ENCODE assay signal across 1 cellular context in genomic region chr6:34887753-34888440, GRCh38.
TF ChIP-seq lines count a peak whose summit lies in the region.

TAF11 (minus strand) TSS chr6:34888042; CDS start chr6:34887957, 85 bp downstream.

TF ChIP-seq in HepG2, 621 proteins besides CTCF, POLR2A, EP300 and RAD21 (continued from another document and continues in another):
- TF ChIP-seq DDIT3 (CRISPR knock-in tag; IDR thresholded peaks at IDR 0.05): no peak
- TF ChIP-seq ZBTB4 (CRISPR knock-in tag; IDR thresholded peaks at IDR 0.05; ENCODE audit: borderline replicate concordance): peak; percentile 80; the same call in 1 of the 2 replicates
- TF ChIP-seq KAT8 (CRISPR knock-in tag; IDR thresholded peaks at IDR 0.05): peak; percentile 100
- no peak for TF ChIP-seq ZNF230 (CRISPR knock-in tag; IDR thresholded peaks at IDR 0.05)
- peak; percentile 94 for TF ChIP-seq ZNF891 (CRISPR knock-in tag; IDR thresholded peaks at IDR 0.05)
- TF ChIP-seq ZUFSP (CRISPR knock-in tag; IDR thresholded peaks at IDR 0.05; ENCODE audit: borderline replicate concordance): no peak
- no peak for TF ChIP-seq FOXP1 (IDR thresholded peaks at IDR 0.05)
- 0 out of 2 replicates have a peak, but pooled peaks have one; percentile 30 for TF ChIP-seq FOXP1 (CRISPR knock-in tag; IDR thresholded peaks at IDR 0.05)
- peak; percentile 88 for TF ChIP-seq ZNF547 (CRISPR knock-in tag; IDR thresholded peaks at IDR 0.05)
- TF ChIP-seq HINFP (CRISPR knock-in tag; IDR thresholded peaks at IDR 0.05; ENCODE audit: low read depth): peak; percentile 82; the same call in 1 of the 2 replicates
- peak; percentile 88; the same call in 1 of the 2 replicates for TF ChIP-seq BORCS8-MEF2B (CRISPR knock-in tag; IDR thresholded peaks at IDR 0.05)
- TF ChIP-seq ZNF138 (CRISPR knock-in tag; IDR thresholded peaks at IDR 0.05; ENCODE audit: low read depth): no peak; the same call in 1 of the 2 replicates
- TF ChIP-seq ZNF607 (CRISPR knock-in tag; IDR thresholded peaks at IDR 0.05; ENCODE audit: borderline replicate concordance): no peak
- TF ChIP-seq MXD3 (CRISPR knock-in tag; IDR thresholded peaks at IDR 0.05): peak; percentile 71
- peak; percentile 50; the same call in 1 of the 2 replicates for TF ChIP-seq MAFF (IDR thresholded peaks at IDR 0.05; ENCODE audit: low read depth, low read length)
- TF ChIP-seq HOMEZ (CRISPR knock-in tag; IDR thresholded peaks at IDR 0.05; ENCODE audit: low read depth): peak; percentile 88
- TF ChIP-seq ZNF784 (CRISPR knock-in tag; IDR thresholded peaks at IDR 0.05; ENCODE audit: borderline replicate concordance): peak; percentile 83; the same call in 1 of the 2 replicates
- TF ChIP-seq NR2F6 (IDR thresholded peaks at IDR 0.05): peak; percentile 37; the same call in 1 of the 2 replicates
- peak; percentile 54 for TF ChIP-seq NR2F6 (CRISPR knock-in tag; IDR thresholded peaks at IDR 0.05)
- TF ChIP-seq DMTF1 (CRISPR knock-in tag; IDR thresholded peaks at IDR 0.05): no peak
- no peak for TF ChIP-seq NFE2L2 (IDR thresholded peaks at IDR 0.05; ENCODE audit: low read length)
- peak; percentile 77 for TF ChIP-seq ZNF639 (CRISPR knock-in tag; conservative IDR thresholded peaks at IDR 0.05)
- TF ChIP-seq RARA (CRISPR knock-in tag; IDR thresholded peaks at IDR 0.05): peak; percentile 51
- TF ChIP-seq SETDB1 (CRISPR knock-in tag; IDR thresholded peaks at IDR 0.05; ENCODE audit: borderline replicate concordance): no peak
- TF ChIP-seq ZNF652 (CRISPR knock-in tag; IDR thresholded peaks at IDR 0.05; ENCODE audit: borderline replicate concordance, low read depth): peak; percentile 54; the same call in 1 of the 2 replicates
- TF ChIP-seq FOXA3 (CRISPR knock-in tag; IDR thresholded peaks at IDR 0.05): peak; percentile 77
- TF ChIP-seq IKZF1 (IDR thresholded peaks at IDR 0.05): no peak
- peak; percentile 89 for TF ChIP-seq HNF1B (CRISPR knock-in tag; IDR thresholded peaks at IDR 0.05)
- TF ChIP-seq ARHGAP35 (CRISPR knock-in tag; IDR thresholded peaks at IDR 0.05; ENCODE audit: borderline replicate concordance): peak; percentile 63; the same call in 1 of the 2 replicates
- peak; percentile 85 for TF ChIP-seq YY1 (IDR thresholded peaks at IDR 0.05; ENCODE audit: insufficient read depth, insufficient replicate concordance, low read depth, low read length)
- TF ChIP-seq GATAD1 (CRISPR knock-in tag; IDR thresholded peaks at IDR 0.05): peak; percentile 99
- no peak for TF ChIP-seq FLYWCH1 (CRISPR knock-in tag; IDR thresholded peaks at IDR 0.05)
- TF ChIP-seq SMAD1 (CRISPR knock-in tag; IDR thresholded peaks at IDR 0.05; ENCODE audit: borderline replicate concordance, low read depth): no peak
- peak; percentile 88; the same call in 1 of the 2 replicates for TF ChIP-seq POGK (CRISPR knock-in tag; conservative IDR thresholded peaks at IDR 0.05)
- peak; percentile 88 for TF ChIP-seq ARNT2 (CRISPR knock-in tag; IDR thresholded peaks at IDR 0.05; ENCODE audit: low read depth)
- peak; percentile 95 for TF ChIP-seq E2F5 (CRISPR knock-in tag; conservative IDR thresholded peaks at IDR 0.05)
- no peak for TF ChIP-seq HNF4G (IDR thresholded peaks at IDR 0.05; ENCODE audit: borderline replicate concordance, low read depth, low read length)
- peak; percentile 65; the same call in 1 of the 2 replicates for TF ChIP-seq HNF4G (CRISPR knock-in tag; IDR thresholded peaks at IDR 0.05; ENCODE audit: borderline replicate concordance, low read depth)
